In the genomic region with DNA sequence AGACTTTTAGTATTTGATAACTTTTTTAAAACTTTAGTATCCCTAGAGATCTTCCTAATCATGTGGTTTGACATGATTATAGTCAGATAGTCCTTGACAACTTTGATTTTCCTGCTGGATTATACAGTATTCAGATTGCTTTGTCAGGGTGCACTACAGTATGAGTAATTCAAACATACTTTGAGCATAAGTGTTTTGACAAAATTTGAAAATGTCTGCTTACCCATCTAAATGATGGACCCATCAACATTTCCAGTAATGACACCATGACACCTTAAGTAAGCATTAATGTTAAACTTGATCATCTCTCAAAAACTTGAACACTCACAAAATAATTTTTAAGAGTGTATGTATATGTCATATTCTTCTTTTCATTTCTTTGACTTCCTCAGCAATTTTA, we compare ENCODE assay signal across 35 cellular contexts.
"Had no signal": no experiment of that assay in that cellular context is flagged by ENCODE, and none has a peak within 500 bp of the region (broad histone marks: within the 10 kb centered on the region; RNA-seq: fewer than 3 reads in every experiment).

No MANE protein-coding gene starts in this region.

- H3K4me2 ChIP-seq: KMS-11 had no signal

- H3K9ac ChIP-seq: KMS-11 had no signal

- H3K4me3 ChIP-seq: MG63 had no signal

- H3K36me3 ChIP-seq: MG63 had no signal

- H3K27ac ChIP-seq: KMS-11 had no signal

- H3K27me3 ChIP-seq: MG63 had no signal

- DNase-seq: Karpas-422, Kasumi-1, KBM-7, KG1, MG63, MM.1S, MV-4-11, NCI-H1048, NCI-H1092, NCI-H1092 treated with DMSO at 0.1 percent for 48 hours, NCI-H1105, NCI-H1105 treated with DMSO at 0.1 percent for 48 hours, NCI-H1417, NCI-H1417 treated with DMSO at 0.1 percent for 48 hours, NCI-H1436, NCI-H1436 treated with DMSO at 0.1 percent for 48 hours, NCI-H146, NCI-H1694, NCI-H1694 treated with DMSO at 0.1 percent for 48 hours, NCI-H187, NCI-H187 treated with DMSO at 0.1 percent for 48 hours, NCI-H1930, NCI-H2029, NCI-H2029 treated with DMSO at 0.1 percent for 48 hours, NCI-H2081, NCI-H2081 treated with DMSO at 0.1 percent for 48 hours, NCI-H2107, NCI-H2171, NCI-H2171 treated with DMSO at 0.1 percent for 48 hours, NCI-H2227 treated with DMSO at 0.1 percent for 48 hours, NCI-H226, NCI-H345, NCI-H446, NCI-H446 treated with DMSO at 0.1 percent for 48 hours had no signal
